Comparison of ENCODE assay signal across 1 cellular context in the genomic region with DNA sequence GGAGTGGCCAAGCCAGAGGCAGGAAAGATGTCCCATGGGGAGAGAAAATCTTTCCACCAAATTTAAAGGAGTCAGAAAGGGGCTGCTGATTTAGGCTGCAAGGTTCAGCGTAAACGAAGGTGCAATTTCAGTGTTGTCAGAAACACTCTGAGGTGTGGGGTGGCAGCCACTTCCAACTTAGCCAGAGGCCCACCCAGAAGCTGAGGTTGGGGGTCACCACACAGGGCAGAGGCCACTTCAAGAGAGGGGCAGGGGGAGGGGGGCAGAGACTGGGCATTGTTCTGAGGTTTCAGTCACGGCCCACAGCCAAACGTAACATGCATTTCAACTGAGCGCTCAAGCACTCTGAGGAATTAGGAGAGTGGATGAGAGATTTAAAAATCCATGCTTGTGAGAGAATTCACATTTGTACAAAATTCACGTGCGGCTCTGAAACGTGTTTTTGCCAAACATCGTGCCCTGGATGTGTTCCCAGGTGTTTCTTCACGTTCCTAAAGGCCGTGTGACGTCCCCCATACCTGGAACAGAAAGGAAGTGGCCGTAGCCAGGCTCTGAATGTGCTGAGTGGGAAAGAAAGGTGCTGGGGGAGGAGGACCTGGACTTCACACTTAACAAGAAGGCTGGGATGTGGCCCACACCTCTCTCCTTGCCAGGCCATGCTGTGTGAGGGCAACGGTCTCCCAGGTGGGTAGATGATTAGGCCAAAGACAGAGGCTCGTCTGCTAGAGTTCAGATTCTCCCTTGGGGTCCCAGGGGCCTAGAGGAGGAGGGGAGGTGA.
TF ChIP-seq lines count a peak whose summit lies in the region.

No MANE protein-coding gene starts in this region.

TF ChIP-seq in H1, 55 proteins besides CTCF, POLR2A, EP300 and RAD21:
- TF ChIP-seq SP1 (IDR thresholded peaks at IDR 0.05; ENCODE audit: low read depth, low read length), result no peak
- TF ChIP-seq BCL11A (IDR thresholded peaks at IDR 0.05; ENCODE audit: low read depth in 2 of 2, low read length in 2 of 2), result no peak
- TF ChIP-seq TEAD4 (IDR thresholded peaks at IDR 0.05; ENCODE audit: low read depth, low read length), result no peak
- no peak for TF ChIP-seq NRF1 (IDR thresholded peaks at IDR 0.05; ENCODE audit: low read depth, low read length)
- TF ChIP-seq TAF1 (IDR thresholded peaks at IDR 0.05; ENCODE audit: low read depth, low read length), result no peak
- TF ChIP-seq EGR1 (IDR thresholded peaks at IDR 0.05; ENCODE audit: borderline replicate concordance, low read depth, low read length), result no peak
- TF ChIP-seq CEBPB (IDR thresholded peaks at IDR 0.05; ENCODE audit: low read depth, low read length), result no peak
- no peak for TF ChIP-seq GTF2F1 (IDR thresholded peaks at IDR 0.05; ENCODE audit: borderline replicate concordance, low read depth, low read length)
